ENCODE assay signal across 8 cellular contexts in the genomic region with DNA sequence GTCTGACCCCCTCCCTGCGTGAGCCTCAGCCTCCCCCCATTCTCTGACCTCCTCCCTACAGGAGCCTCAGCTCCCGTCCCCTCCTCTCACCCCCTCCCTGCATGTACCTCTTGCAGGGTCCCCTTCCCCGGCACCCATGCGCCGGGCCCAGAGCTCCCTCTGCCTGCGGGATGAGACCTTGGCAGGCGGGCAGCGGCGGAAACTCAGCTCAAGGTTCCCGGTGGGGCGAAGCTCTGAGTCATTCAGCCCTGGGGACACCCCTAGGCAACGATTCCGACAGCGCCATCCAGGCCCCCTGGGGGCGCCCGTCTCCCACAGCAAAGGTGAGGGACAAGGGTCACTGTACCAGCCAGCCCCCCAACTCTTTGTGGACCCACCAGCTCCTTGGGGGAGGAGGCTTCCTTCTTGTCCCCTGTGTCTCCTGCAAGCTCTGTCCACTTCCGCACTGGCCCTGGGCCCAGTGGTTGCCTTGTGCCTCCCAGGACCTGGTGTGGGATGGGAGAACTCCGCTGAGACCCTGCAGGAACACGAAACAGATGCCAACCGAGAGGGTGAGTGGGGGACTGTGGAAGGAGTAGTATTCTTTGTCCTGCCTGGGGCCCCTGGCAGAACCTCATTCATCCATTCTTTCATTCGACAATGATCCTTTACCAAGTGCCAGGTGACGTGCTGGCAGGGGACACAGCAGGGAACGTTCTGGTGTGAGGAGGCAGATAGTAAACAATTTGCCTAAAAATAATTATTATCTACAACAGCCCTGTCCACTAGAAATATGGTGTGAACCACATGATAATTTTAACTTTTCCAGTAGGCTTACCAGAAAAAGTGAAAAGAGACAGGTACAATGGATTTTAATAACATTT. TPM values are rescaled to one million over a fixed set of nuclear protein-coding genes. Genes with fewer than 3 reads are reported as not detected.
DNase-seq lines count a peak whose midpoint lies in the region; ATAC-seq and TF ChIP-seq lines count a peak whose summit lies in the region.

No MANE protein-coding gene starts in this region.

- H3K9me3 Mint-ChIP-seq in chondrocyte (ENCODE audit: low read depth), result no peaks in the 10 kb centered on the region

- DNase-seq in EH (ENCODE audit: low read depth), result peak; percentile 83
- peak; percentile 97 for DNase-seq in HuH-7.5 (ENCODE audit: low spot score)
- peak; percentile 76 to 80 for DNase-seq in SHP77 (lab: John Stamatoyannopoulos, UW)
- peak; percentile 93 for DNase-seq in chondrocyte (ENCODE audit: low spot score)
- peak; percentile 87 for DNase-seq in kidney tubule cell (ENCODE audit: low spot score)
- peak; percentile 47 for DNase-seq in stimulated activated CD8-positive, alpha-beta memory T cell treated with anti-CD3 and anti-CD28 coated beads, Interleukin-15, amount 100 ng/mL, for 48 hours (ENCODE audit: low read depth in 2 of 2)
- DNase-seq in NCI-H1048 (lab: John Stamatoyannopoulos, UW), result no peak

- peaks cover 32% of the 10 kb centered on the region for H3K4me1 Mint-ChIP-seq in chondrocyte (ENCODE audit: low read depth)

- no peak for ATAC-seq in HG03095 (IDR thresholded peaks at IDR 0.05; ENCODE audit: unreplicated experiment)

- no peaks in the 10 kb centered on the region for H3K36me3 Mint-ChIP-seq in chondrocyte (ENCODE audit: low read depth)

- peak overlapping the region; percentile 70 for H3K27ac Mint-ChIP-seq in chondrocyte (ENCODE audit: unreplicated experiment)

- no peaks in the 10 kb centered on the region for H3K27me3 Mint-ChIP-seq in chondrocyte (ENCODE audit: low read depth)

- peak; percentile 78 for TF ChIP-seq CTCF in chondrocyte (IDR thresholded peaks at IDR 0.05)

- peak overlapping the region; percentile 40 for H3K4me3 Mint-ChIP-seq in chondrocyte (ENCODE audit: unreplicated experiment)

RNA-seq across cellular contexts. Expression of a gene that starts 3.7 kb away (rescaled TPM):
- total RNA-seq in chondrocyte, result 32.7 to 43.6 TPM (median 34.9 TPM) in 3 replicates

RNA-seq across cellular contexts. Expression of a gene that starts 15.3 kb away (rescaled TPM):
- 0.82 to 1.3 TPM (median 0.99 TPM) in 3 replicates for total RNA-seq in chondrocyte

RNA-seq across cellular contexts. Expression of a gene that starts 37.4 kb away (rescaled TPM):
- 181 to 234 TPM (median 232 TPM) in 3 replicates for total RNA-seq in chondrocyte

RNA-seq across cellular contexts. Expression of a gene that starts 38.0 kb away (rescaled TPM):
- 122 to 182 TPM (median 126 TPM) in 3 replicates for total RNA-seq in chondrocyte

RNA-seq across cellular contexts. Expression of a gene that starts 50.0 kb away (rescaled TPM):
- 25.6 to 30.7 TPM (median 29.6 TPM) in 3 replicates for total RNA-seq in chondrocyte
